Comparison of ENCODE assay signal across 8 cellular contexts in the genomic region with DNA sequence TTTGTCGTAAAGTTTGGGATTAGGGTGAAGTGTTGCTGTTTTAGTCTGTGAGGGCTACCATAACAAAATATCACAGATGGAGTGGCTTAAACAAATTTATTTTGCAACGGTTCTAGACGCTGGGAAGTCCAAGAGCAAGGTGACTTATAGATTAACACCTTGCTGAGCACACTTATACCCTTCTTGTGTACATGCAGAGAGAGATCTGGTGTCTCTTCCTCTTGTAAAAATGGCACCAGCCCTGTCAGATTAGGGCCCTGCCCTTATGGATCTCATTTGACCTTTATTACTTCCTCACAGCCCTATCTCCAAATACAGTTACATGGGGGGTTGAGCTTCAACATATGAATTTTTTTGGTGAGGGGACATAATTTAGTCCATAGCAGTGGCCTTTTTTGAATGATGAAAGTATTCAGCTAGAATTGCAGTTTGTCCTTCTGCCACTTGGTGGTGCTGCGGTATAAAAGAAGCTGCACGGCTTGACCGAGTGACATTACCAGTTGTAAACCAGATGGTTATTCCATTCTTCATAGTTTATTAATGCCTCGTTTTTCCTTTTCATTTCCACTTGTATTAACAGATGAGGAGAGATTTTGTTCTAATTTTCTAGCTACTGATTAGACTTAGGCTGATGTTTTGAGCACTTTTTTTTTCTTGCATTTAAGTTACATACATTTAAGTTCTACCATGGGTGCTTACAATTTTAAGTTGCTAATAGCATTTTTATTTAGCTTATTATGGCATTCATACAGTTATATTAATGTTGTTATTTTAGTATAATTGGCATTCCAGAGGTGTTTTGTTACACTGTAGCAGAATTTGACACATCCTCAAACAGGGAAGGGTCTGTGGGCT. TPM values are rescaled to one million over a fixed set of nuclear protein-coding genes. Genes with fewer than 3 reads are reported as not detected.
A peak's percentile ranks its signal among the peaks of the same experiment; 100 is the strongest.
DNase-seq lines count a peak whose midpoint lies in the region; ATAC-seq, FAIRE-seq and TF ChIP-seq lines count a peak whose summit lies in the region.

No MANE protein-coding gene starts in this region.

- peak; percentile 90 for FAIRE-seq in GM12892 (lab: Jason Lieb, UNC)

- no peak for TF ChIP-seq POLR2A in GM12892 (IDR thresholded peaks at IDR 0.05; ENCODE audit: low read depth, low read length)

- intact Hi-C loops in left colon (cut with DNase I, micrococcal nuclease): loop anchor here in 1 of 2 donors (5.0 to 10.0 kb wide), 3 partner anchors 329 to 611 kb away; a partner anchor contains a TSS

- ATAC-seq in HG02852 (IDR thresholded peaks at IDR 0.05; ENCODE audit: unreplicated experiment): peak; percentile 90
- peak; percentile 74 for ATAC-seq in left colon

- DNase-seq in A172 (ENCODE audit: low spot score): peak; percentile 67
- DNase-seq in GM12892 (ENCODE audit: insufficient read length): no peak
- DNase-seq in NCI-H2081 (lab: John Stamatoyannopoulos, UW): peak; percentile 42 to 53
- peak; percentile 78 for DNase-seq in activated CD4-positive, CD25-positive, alpha-beta regulatory T cell treated with anti-CD3 and anti-CD28 coated beads, Interleukin-2, amount 50 U/mL, for 72 hours
- DNase-seq in cerebellar cortex (ENCODE audit: low spot score): peak; percentile 80
- peak in 1 of 2 donors; percentile 81 for DNase-seq in left colon
- DNase-seq in stimulated activated CD4-positive, alpha-beta T cell treated with anti-CD3 and anti-CD28 coated beads, Interleukin-4, amount 100 ng/mL, for 4 hours: peak; percentile 65 to 69

RNA-seq across cellular contexts. Expression of a gene that starts 19.4 kb away (rescaled TPM):
- total RNA-seq in A172 (2014; rRNA removed; shearing (Covaris generic)): 35.7 and 41.7 TPM in 2 replicates
- polyA plus RNA-seq in GM12892 (2012; ENCODE audit: missing spikeins): 29.5 TPM
- 10 to 100 TPM; 24.3 to 35.0 TPM for total RNA-seq in left colon
